Comparison of ENCODE assay signal across 17 cellular contexts in the genomic region with DNA sequence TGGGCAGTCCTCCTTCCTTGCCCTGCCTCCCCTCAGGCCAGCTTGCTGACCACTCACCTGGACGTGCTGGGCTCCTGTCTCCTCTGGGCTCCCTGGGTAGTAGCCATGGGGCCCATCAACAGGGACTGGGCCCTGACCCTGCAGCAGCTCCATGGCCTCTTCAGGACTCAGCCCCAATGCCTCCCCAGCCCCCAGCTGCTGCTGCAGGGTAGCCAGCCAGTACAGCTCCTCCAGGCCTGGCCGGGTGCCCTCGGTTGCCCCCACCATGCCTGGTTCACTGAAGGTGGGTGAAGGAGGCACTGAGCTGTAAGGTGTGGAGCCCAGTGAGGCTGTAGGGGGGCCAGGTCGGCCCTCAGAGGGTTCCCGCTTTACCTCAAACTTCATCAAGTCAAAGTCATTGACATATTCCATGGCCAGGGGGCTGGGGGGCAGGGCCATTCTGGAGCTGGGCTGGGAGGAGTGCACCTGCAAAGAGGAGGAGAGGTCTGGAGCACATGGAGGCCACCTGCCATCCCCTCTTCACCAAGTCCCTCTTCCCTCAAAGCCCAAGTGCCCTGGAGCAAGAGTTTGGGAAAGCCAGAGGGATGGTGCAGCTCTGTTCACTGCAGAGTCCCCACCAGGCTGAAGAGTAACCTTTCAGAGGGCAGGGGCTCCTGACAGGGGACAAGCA. TPM values are rescaled to one million over a fixed set of nuclear protein-coding genes. Genes with fewer than 3 reads are reported as not detected.
DNase-seq lines count a peak whose midpoint lies in the region; ATAC-seq lines count a peak whose summit lies in the region.
"Had no signal": no experiment of that assay in that cellular context is flagged by ENCODE, and none has a peak within 500 bp of the region (broad histone marks: within the 10 kb centered on the region; RNA-seq: fewer than 3 reads in every experiment).

No MANE protein-coding gene starts in this region.

- peaks cover 15 to 18% (median 16%) of the 10 kb centered on the region in 3 donors for H3K4me1 Mint-ChIP-seq in CD8-positive, alpha-beta memory T cell
- H3K4me1 Mint-ChIP-seq in activated naive CD8-positive, alpha-beta T cell (ENCODE audit: low read depth) = peaks cover 20% of the 10 kb centered on the region
- peaks cover 34 to 43% (median 37%) of the 10 kb centered on the region in 3 donors for H3K4me1 Mint-ChIP-seq in naive B cell

- H3K4me1 ChIP-seq in BLaER1 treated with 17β-estradiol and CSF1 and Interleukin-3, amounts not matched to agents 10 nM and 100 nM = peaks cover 7 to 60% (median 43%) of the 10 kb centered on the region in 10 experiments; a peak in 19 of 20 replicates
- H3K4me1 ChIP-seq in CD8-positive, alpha-beta memory T cell (ENCODE audit: insufficient read depth, low read length) = peaks cover 9% of the 10 kb centered on the region

- peaks cover 0 to 36% (median 13%) of the 10 kb centered on the region in 11 experiments; a peak in 12 of 22 replicates for H3K27me3 ChIP-seq in BLaER1 treated with 17β-estradiol and CSF1 and Interleukin-3, amounts not matched to agents 10 nM and 100 nM
- no peaks in the 10 kb centered on the region for H3K27me3 ChIP-seq in CD8-positive, alpha-beta memory T cell (ENCODE audit: insufficient read depth, low read length, poor library complexity, severe bottlenecking)
- H3K27me3 ChIP-seq: gastrocnemius medialis had no signal

- H3K27ac Mint-ChIP-seq in CD8-positive, alpha-beta memory T cell = peak overlapping the region; percentile 57 to 92 (median 84)
- H3K27ac Mint-ChIP-seq in activated naive CD8-positive, alpha-beta T cell = no peak overlapping the region
- H3K27ac Mint-ChIP-seq in naive B cell = peak overlapping the region in 5 of 6 donors; percentile 16 to 96 (median 87)

- peaks cover 0 to 4% (median 0%) of the 10 kb centered on the region in 3 donors for H3K36me3 Mint-ChIP-seq in CD8-positive, alpha-beta memory T cell
- no peaks in the 10 kb centered on the region for H3K36me3 Mint-ChIP-seq in activated naive CD8-positive, alpha-beta T cell
- H3K36me3 Mint-ChIP-seq in naive B cell = no peaks in the 10 kb centered on the region

- no peaks in the 10 kb centered on the region for H3K9me3 ChIP-seq in BLaER1 treated with 17β-estradiol and CSF1 and Interleukin-3, amounts not matched to agents 10 nM and 100 nM (replicated peaks in 1 of 11)
- no peaks in the 10 kb centered on the region for H3K9me3 ChIP-seq in CD8-positive, alpha-beta memory T cell (ENCODE audit: low read length)
- H3K9me3 ChIP-seq: gastrocnemius medialis had no signal

- peaks cover 0 to 2% of the 10 kb centered on the region in 2 donors for H3K27me3 Mint-ChIP-seq in CD8-positive, alpha-beta memory T cell
- no peaks in the 10 kb centered on the region for H3K27me3 Mint-ChIP-seq in activated naive CD8-positive, alpha-beta T cell
- H3K27me3 Mint-ChIP-seq in naive B cell = no peaks in the 10 kb centered on the region

- no peak overlapping the region for H3K27ac ChIP-seq in BLaER1 treated with 17β-estradiol and CSF1 and Interleukin-3, amounts not matched to agents 10 nM and 100 nM
- H3K27ac ChIP-seq in CD8-positive, alpha-beta memory T cell (ENCODE audit: low read depth, low read length) = no peak overlapping the region
- H3K27ac ChIP-seq: gastrocnemius medialis had no signal

- CTCF ChIA-PET in CD8-positive, alpha-beta memory T cell (lab: Charles Lee) = interaction anchor here (0.8 to 8.6 kb wide), 6 partner anchors 9 to 69 kb away, joined by 3 to 76 read pairs (median 22); partner anchors contain the start of genes DCAF11, NRL, PCK2 and PSME1

- no peaks in the 10 kb centered on the region for H3K36me3 ChIP-seq in BLaER1 treated with 17β-estradiol and CSF1 and Interleukin-3, amounts not matched to agents 10 nM and 100 nM
- no peaks in the 10 kb centered on the region for H3K36me3 ChIP-seq in CD8-positive, alpha-beta memory T cell (ENCODE audit: insufficient read depth, low read length)
- H3K36me3 ChIP-seq: gastrocnemius medialis had no signal

- peaks cover 0 to 9% (median 0%) of the 10 kb centered on the region in 11 experiments; a peak in 2 of 22 replicates for H4K20me1 ChIP-seq in BLaER1 treated with 17β-estradiol and CSF1 and Interleukin-3, amounts not matched to agents 10 nM and 100 nM

- no peak overlapping the region for H3K9ac ChIP-seq in BLaER1 treated with 17β-estradiol and CSF1 and Interleukin-3, amounts not matched to agents 10 nM and 100 nM

- H3K4me3 ChIP-seq in BLaER1 treated with 17β-estradiol and CSF1 and Interleukin-3, amounts not matched to agents 10 nM and 100 nM = no peak overlapping the region
- H3K4me3 ChIP-seq in CD8-positive, alpha-beta memory T cell (ENCODE audit: low read length) = no peak overlapping the region

- H3K4me2 ChIP-seq in BLaER1 treated with 17β-estradiol and CSF1 and Interleukin-3, amounts not matched to agents 10 nM and 100 nM = peak overlapping the region in 7 of 11 experiments; percentile 95 to 100 (median 98); a peak in 9 of 22 replicates

- no peaks in the 10 kb centered on the region for H3K9me3 Mint-ChIP-seq in CD8-positive, alpha-beta memory T cell
- no peaks in the 10 kb centered on the region for H3K9me3 Mint-ChIP-seq in activated naive CD8-positive, alpha-beta T cell (ENCODE audit: low read depth)
- H3K9me3 Mint-ChIP-seq in naive B cell = no peaks in the 10 kb centered on the region

- DNase-seq in CD8-positive, alpha-beta memory T cell = no peak
- no peak for DNase-seq in naive B cell
- DNase-seq in putamen (ENCODE audit: low spot score) = no peak
- DNase-seq in occipital lobe (lab: John Stamatoyannopoulos, UW) = no peak
- DNase-seq: activated CD4-positive, alpha-beta T cell treated with anti-CD3 and anti-CD28 coated beads, Interleukin-2, amount 50 U/mL, for 48 hours; central memory CD4-positive, alpha-beta T cell; gastrocnemius medialis; NCI-H2227 treated with DMSO at 0.1 percent for 48 hours; Right ventricle myocardium superior had no signal

- H3K4me3 Mint-ChIP-seq in CD8-positive, alpha-beta memory T cell = peak overlapping the region; percentile 81 to 93 (median 85)
- H3K4me3 Mint-ChIP-seq in activated naive CD8-positive, alpha-beta T cell = peak overlapping the region; percentile 84
- peak overlapping the region; percentile 79 to 96 (median 88) for H3K4me3 Mint-ChIP-seq in naive B cell

- POLR2A ChIA-PET in CD8-positive, alpha-beta memory T cell (lab: Charles Lee) = interaction anchor here (0.5 to 2.7 kb wide), 2 partner anchors 32 to 129 kb away, joined by 3 to 28 read pairs; partner anchors contain the start of genes DCAF11 and NRL

- no peak for ATAC-seq in naive B cell (ENCODE audit: low read depth in 2 of 2)
- no peak for ATAC-seq in GM19467 (IDR thresholded peaks at IDR 0.05; ENCODE audit: unreplicated experiment)
- no peak for ATAC-seq in GM21515 (IDR thresholded peaks at IDR 0.05; ENCODE audit: unreplicated experiment)
- ATAC-seq: gastrocnemius medialis had no signal

RNA-seq across cellular contexts. Expression of gene CPNE6, which starts 11.2 kb away (rescaled TPM):
- not detected for total RNA-seq in CD8-positive, alpha-beta memory T cell
- not detected for polyA plus RNA-seq in CD8-positive, alpha-beta memory T cell
- polyA plus RNA-seq in naive B cell (ENCODE audit: low read depth in 6 of 6) = 1 to 10 TPM in 1 of 6 donors, not detected in 5; 1.1 TPM
- 10.8 TPM for total RNA-seq in occipital lobe
- total RNA-seq: Daoy, endothelial cell of umbilical vein, gastrocnemius medialis, Right ventricle myocardium superior, subcutaneous adipose tissue had no signal
- polyA plus RNA-seq: BJ, endothelial cell of umbilical vein had no signal

RNA-seq across cellular contexts. Expression of gene PCK2, which starts 11.6 kb away (rescaled TPM):
- 10 to 100 TPM; 79.6 to 88.3 TPM for total RNA-seq in CD8-positive, alpha-beta memory T cell
- 16.9 TPM for polyA plus RNA-seq in CD8-positive, alpha-beta memory T cell
- polyA plus RNA-seq in naive B cell (ENCODE audit: low read depth in 6 of 6) = 10 to 100 TPM; 26.5 to 48.0 (median 36.8) TPM
- 1.1 TPM for total RNA-seq in occipital lobe

RNA-seq across cellular contexts. Expression of gene CARMIL3, which starts 30.7 kb away (rescaled TPM):
- 1 to 10 TPM; 1.2 to 1.5 TPM for total RNA-seq in CD8-positive, alpha-beta memory T cell
- polyA plus RNA-seq in CD8-positive, alpha-beta memory T cell = 0.14 TPM
- under 1 TPM in 2 of 6 donors, not detected in 4; 0.10 to 0.11 TPM for polyA plus RNA-seq in naive B cell (ENCODE audit: low read depth in 6 of 6)
- 24.2 TPM for total RNA-seq in occipital lobe
- total RNA-seq: endothelial cell of umbilical vein had no signal

RNA-seq across cellular contexts. Expression of gene DCAF11, which starts 32.0 kb away (rescaled TPM):
- total RNA-seq in CD8-positive, alpha-beta memory T cell = 10 to 100 TPM; 69.0 to 72.4 TPM
- 83.9 TPM for polyA plus RNA-seq in CD8-positive, alpha-beta memory T cell
- polyA plus RNA-seq in naive B cell (ENCODE audit: low read depth in 6 of 6) = 100 to 1,000 TPM in 1 of 6 donors, 10 to 100 TPM in 5; 65.8 to 106 (median 78.5) TPM
- 60.0 TPM for total RNA-seq in occipital lobe

RNA-seq across cellular contexts. Expression of gene NRL, which starts 32.2 kb away (rescaled TPM):
- total RNA-seq in CD8-positive, alpha-beta memory T cell = 1 to 10 TPM; 1.5 to 1.6 TPM
- 1.5 TPM for polyA plus RNA-seq in CD8-positive, alpha-beta memory T cell
- polyA plus RNA-seq in naive B cell (ENCODE audit: low read depth in 6 of 6) = 1 to 10 TPM; 2.3 to 8.9 (median 6.4) TPM
- total RNA-seq in occipital lobe = 0.94 TPM

Comparison
In these comparisons a context has a peak if more than half of its experiments do, and no peak if none do; other contexts are left out.
1. RNA of gene PCK2, which starts 11.6 kb away (total RNA-seq): 79.6 to 88.3 TPM in CD8-positive, alpha-beta memory T cell; 1.1 TPM in occipital lobe (single experiment); every median in the first group is over 10 times any median in the second.
2. RNA of gene CARMIL3, which starts 30.7 kb away (total RNA-seq): 24.2 TPM in occipital lobe (single experiment); 1.2 to 1.5 TPM in CD8-positive, alpha-beta memory T cell; every median in the first group is over 10 times any median in the second.
3. Peak in every context shown above with its lines, with median percentiles within 50 percentile points of each other: H3K4me3 Mint-ChIP-seq.